ENCODE assay signal across 1 cellular context in the genomic region with DNA sequence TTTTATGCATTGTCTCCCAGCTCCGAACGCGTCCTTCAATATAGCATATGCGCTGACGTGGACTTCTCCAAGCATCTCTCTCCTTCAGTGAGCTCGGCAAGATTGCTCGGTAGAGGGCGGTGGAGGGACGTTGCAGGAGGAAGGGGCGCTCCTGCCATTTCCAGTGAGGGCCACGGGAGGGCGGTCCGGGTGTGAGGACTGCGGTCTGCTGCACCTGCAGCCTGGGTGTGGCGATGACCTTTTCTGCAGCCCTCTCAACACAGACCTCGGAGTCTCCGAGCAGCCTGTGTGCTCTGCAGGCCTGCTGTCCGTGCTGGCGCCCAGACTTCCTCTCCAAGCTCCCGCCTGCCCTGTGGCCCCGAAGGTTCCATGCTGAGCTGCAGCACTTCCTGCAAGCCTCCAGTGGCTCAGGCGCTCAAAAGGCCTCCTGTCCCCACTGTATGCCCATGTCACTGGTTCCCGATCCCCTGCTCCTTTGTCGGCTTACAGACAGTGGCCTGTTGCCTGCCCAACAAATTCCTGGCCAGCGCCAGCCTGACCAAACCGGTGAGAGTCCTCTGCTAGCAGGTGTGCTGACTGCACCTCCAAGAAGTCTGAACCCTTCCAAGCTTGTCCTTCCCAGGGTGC.
TF ChIP-seq lines count a peak whose summit lies in the region.

No MANE protein-coding gene starts in this region.

TF ChIP-seq in HepG2, 621 proteins besides CTCF, POLR2A, EP300 and RAD21 (continued from another document and continues in another):
- TF ChIP-seq, protein P1, sequence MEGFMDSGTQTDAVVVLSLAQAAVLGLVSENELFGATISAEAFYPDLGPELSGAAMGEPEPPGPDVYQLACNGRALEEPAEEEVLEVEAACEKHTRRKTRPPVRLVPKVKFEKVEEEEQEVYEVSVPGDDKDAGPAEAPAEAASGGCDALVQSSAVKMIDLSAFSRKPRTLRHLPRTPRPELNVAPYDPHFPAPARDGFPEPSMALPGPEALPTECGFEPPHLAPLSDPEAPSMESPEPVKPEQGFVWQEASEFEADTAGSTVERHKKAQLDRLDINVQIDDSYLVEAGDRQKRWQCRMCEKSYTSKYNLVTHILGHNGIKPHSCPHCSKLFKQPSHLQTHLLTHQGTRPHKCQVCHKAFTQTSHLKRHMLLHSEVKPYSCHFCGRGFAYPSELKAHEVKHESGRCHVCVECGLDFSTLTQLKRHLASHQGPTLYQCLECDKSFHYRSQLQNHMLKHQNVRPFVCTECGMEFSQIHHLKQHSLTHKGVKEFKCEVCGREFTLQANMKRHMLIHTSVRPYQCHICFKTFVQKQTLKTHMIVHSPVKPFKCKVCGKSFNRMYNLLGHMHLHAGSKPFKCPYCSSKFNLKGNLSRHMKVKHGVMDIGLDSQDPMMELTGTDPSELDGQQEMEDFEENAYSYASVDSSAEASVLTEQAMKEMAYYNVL (CRISPR knock-in tag; IDR thresholded peaks at IDR 0.05; ENCODE audit: borderline replicate concordance) = no peak
- TF ChIP-seq, protein P2, sequence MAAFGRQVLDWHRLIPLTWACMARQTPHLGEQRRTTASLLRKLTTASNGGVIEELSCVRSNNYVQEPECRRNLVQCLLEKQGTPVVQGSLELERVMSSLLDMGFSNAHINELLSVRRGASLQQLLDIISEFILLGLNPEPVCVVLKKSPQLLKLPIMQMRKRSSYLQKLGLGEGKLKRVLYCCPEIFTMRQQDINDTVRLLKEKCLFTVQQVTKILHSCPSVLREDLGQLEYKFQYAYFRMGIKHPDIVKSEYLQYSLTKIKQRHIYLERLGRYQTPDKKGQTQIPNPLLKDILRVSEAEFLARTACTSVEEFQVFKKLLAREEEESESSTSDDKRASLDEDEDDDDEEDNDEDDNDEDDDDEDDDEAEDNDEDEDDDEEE (CRISPR knock-in tag; IDR thresholded peaks at IDR 0.05) = no peak
- TF ChIP-seq, protein P3, sequence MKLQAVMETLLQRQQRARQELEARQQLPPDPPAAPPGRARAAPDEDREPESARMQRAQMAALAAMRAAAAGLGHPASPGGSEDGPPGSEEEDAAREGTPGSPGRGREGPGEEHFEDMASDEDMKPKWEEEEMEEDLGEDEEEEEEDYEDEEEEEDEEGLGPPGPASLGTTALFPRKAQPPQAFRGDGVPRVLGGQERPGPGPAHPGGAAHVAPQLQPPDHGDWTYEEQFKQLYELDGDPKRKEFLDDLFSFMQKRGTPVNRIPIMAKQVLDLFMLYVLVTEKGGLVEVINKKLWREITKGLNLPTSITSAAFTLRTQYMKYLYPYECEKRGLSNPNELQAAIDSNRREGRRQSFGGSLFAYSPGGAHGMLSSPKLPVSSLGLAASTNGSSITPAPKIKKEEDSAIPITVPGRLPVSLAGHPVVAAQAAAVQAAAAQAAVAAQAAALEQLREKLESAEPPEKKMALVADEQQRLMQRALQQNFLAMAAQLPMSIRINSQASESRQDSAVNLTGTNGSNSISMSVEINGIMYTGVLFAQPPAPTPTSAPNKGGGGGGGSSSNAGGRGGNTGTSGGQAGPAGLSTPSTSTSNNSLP (IDR thresholded peaks at IDR 0.05; ENCODE audit: low read depth, low read length) = no peak
- TF ChIP-seq, protein P4, sequence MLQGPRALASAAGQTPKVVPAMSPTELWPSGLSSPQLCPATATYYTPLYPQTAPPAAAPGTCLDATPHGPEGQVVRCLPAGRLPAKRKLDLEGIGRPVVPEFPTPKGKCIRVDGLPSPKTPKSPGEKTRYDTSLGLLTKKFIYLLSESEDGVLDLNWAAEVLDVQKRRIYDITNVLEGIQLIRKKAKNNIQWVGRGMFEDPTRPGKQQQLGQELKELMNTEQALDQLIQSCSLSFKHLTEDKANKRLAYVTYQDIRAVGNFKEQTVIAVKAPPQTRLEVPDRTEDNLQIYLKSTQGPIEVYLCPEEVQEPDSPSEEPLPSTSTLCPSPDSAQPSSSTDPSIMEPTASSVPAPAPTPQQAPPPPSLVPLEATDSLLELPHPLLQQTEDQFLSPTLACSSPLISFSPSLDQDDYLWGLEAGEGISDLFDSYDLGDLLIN (CRISPR knock-in tag; IDR thresholded peaks at IDR 0.05; ENCODE audit: borderline replicate concordance) = no peak
- 0 out of 2 replicates have a peak, but pooled peaks have one; percentile 59 for TF ChIP-seq SMAD3 (CRISPR knock-in tag; IDR thresholded peaks at IDR 0.05)
- no peak for TF ChIP-seq TAF15 (IDR thresholded peaks at IDR 0.05; ENCODE audit: low read depth, low read length, poor library complexity, severe bottlenecking)
- 0 out of 2 replicates have a peak, but pooled peaks have one; percentile 29 for TF ChIP-seq BORCS8-MEF2B (CRISPR knock-in tag; IDR thresholded peaks at IDR 0.05)
- no peak for TF ChIP-seq ZNF33A (CRISPR knock-in tag; IDR thresholded peaks at IDR 0.05; ENCODE audit: borderline replicate concordance)
- no peak for TF ChIP-seq NFYC (CRISPR knock-in tag; IDR thresholded peaks at IDR 0.05)
- TF ChIP-seq, protein P5, sequence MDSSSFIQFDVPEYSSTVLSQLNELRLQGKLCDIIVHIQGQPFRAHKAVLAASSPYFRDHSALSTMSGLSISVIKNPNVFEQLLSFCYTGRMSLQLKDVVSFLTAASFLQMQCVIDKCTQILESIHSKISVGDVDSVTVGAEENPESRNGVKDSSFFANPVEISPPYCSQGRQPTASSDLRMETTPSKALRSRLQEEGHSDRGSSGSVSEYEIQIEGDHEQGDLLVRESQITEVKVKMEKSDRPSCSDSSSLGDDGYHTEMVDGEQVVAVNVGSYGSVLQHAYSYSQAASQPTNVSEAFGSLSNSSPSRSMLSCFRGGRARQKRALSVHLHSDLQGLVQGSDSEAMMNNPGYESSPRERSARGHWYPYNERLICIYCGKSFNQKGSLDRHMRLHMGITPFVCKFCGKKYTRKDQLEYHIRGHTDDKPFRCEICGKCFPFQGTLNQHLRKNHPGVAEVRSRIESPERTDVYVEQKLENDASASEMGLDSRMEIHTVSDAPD (CRISPR knock-in tag; IDR thresholded peaks at IDR 0.05) = no peak
- TF ChIP-seq, protein P6, sequence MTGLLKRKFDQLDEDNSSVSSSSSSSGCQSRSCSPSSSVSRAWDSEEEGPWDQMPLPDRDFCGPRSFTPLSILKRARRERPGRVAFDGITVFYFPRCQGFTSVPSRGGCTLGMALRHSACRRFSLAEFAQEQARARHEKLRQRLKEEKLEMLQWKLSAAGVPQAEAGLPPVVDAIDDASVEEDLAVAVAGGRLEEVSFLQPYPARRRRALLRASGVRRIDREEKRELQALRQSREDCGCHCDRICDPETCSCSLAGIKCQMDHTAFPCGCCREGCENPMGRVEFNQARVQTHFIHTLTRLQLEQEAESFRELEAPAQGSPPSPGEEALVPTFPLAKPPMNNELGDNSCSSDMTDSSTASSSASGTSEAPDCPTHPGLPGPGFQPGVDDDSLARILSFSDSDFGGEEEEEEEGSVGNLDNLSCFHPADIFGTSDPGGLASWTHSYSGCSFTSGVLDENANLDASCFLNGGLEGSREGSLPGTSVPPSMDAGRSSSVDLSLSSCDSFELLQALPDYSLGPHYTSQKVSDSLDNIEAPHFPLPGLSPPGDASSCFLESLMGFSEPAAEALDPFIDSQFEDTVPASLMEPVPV (CRISPR knock-in tag; IDR thresholded peaks at IDR 0.05) = no peak
- TF ChIP-seq CBX5 (CRISPR knock-in tag; IDR thresholded peaks at IDR 0.05; ENCODE audit: borderline replicate concordance) = peak; percentile 69; the same call in 1 of the 2 replicates
- TF ChIP-seq ZNF564 (CRISPR knock-in tag; IDR thresholded peaks at IDR 0.05) = no peak
- TF ChIP-seq ZNF616 (CRISPR knock-in tag; IDR thresholded peaks at IDR 0.05; ENCODE audit: low read depth) = no peak
- TF ChIP-seq, protein P7, sequence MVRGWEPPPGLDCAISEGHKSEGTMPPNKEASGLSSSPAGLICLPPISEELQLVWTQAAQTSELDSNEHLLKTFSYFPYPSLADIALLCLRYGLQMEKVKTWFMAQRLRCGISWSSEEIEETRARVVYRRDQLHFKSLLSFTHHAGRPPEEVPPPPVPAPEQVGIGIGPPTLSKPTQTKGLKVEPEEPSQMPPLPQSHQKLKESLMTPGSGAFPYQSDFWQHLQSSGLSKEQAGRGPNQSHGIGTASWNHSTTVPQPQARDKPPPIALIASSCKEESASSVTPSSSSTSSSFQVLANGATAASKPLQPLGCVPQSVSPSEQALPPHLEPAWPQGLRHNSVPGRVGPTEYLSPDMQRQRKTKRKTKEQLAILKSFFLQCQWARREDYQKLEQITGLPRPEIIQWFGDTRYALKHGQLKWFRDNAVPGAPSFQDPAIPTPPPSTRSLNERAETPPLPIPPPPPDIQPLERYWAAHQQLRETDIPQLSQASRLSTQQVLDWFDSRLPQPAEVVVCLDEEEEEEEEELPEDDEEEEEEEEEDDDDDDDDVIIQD (CRISPR knock-in tag; IDR thresholded peaks at IDR 0.05; ENCODE audit: low read depth) = 0 out of 2 replicates have a peak, but pooled peaks have one; percentile 25
- TF ChIP-seq SSRP1 (CRISPR knock-in tag; IDR thresholded peaks at IDR 0.05) = 0 out of 2 replicates have a peak, but pooled peaks have one; percentile 76
- TF ChIP-seq XRCC5 (optimal IDR thresholded peaks at IDR 0.05; ENCODE audit: low read length) = peak; percentile 98
- no peak for TF ChIP-seq ZNF501 (CRISPR knock-in tag; IDR thresholded peaks at IDR 0.05)
- TF ChIP-seq, protein P8, sequence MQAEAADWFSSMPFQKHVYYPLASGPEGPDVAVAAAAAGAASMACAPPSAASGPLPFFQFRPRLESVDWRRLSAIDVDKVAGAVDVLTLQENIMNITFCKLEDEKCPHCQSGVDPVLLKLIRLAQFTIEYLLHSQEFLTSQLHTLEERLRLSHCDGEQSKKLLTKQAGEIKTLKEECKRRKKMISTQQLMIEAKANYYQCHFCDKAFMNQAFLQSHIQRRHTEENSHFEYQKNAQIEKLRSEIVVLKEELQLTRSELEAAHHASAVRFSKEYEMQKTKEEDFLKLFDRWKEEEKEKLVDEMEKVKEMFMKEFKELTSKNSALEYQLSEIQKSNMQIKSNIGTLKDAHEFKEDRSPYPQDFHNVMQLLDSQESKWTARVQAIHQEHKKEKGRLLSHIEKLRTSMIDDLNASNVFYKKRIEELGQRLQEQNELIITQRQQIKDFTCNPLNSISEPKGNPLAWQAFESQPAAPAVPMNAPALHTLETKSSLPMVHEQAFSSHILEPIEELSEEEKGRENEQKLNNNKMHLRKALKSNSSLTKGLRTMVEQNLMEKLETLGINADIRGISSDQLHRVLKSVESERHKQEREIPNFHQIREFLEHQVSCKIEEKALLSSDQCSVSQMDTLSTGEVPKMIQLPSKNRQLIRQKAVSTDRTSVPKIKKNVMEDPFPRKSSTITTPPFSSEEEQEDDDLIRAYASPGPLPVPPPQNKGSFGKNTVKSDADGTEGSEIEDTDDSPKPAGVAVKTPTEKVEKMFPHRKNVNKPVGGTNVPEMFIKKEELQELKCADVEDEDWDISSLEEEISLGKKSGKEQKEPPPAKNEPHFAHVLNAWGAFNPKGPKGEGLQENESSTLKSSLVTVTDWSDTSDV (CRISPR knock-in tag; IDR thresholded peaks at IDR 0.05) = no peak
- TF ChIP-seq RBM39 (IDR thresholded peaks at IDR 0.05; ENCODE audit: low read depth, low read length, poor library complexity, severe bottlenecking) = peak; percentile 34
- peak; percentile 39 for TF ChIP-seq JARID2 (CRISPR knock-in tag; IDR thresholded peaks at IDR 0.05; ENCODE audit: insufficient replicate concordance)
- TF ChIP-seq, protein P9, sequence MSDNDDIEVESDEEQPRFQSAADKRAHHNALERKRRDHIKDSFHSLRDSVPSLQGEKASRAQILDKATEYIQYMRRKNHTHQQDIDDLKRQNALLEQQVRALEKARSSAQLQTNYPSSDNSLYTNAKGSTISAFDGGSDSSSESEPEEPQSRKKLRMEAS (IDR thresholded peaks at IDR 0.05) = peak; percentile 60; the same call in 1 of the 2 replicates
- TF ChIP-seq REL (CRISPR knock-in tag; conservative IDR thresholded peaks at IDR 0.05) = no peak
- TF ChIP-seq, protein P10, sequence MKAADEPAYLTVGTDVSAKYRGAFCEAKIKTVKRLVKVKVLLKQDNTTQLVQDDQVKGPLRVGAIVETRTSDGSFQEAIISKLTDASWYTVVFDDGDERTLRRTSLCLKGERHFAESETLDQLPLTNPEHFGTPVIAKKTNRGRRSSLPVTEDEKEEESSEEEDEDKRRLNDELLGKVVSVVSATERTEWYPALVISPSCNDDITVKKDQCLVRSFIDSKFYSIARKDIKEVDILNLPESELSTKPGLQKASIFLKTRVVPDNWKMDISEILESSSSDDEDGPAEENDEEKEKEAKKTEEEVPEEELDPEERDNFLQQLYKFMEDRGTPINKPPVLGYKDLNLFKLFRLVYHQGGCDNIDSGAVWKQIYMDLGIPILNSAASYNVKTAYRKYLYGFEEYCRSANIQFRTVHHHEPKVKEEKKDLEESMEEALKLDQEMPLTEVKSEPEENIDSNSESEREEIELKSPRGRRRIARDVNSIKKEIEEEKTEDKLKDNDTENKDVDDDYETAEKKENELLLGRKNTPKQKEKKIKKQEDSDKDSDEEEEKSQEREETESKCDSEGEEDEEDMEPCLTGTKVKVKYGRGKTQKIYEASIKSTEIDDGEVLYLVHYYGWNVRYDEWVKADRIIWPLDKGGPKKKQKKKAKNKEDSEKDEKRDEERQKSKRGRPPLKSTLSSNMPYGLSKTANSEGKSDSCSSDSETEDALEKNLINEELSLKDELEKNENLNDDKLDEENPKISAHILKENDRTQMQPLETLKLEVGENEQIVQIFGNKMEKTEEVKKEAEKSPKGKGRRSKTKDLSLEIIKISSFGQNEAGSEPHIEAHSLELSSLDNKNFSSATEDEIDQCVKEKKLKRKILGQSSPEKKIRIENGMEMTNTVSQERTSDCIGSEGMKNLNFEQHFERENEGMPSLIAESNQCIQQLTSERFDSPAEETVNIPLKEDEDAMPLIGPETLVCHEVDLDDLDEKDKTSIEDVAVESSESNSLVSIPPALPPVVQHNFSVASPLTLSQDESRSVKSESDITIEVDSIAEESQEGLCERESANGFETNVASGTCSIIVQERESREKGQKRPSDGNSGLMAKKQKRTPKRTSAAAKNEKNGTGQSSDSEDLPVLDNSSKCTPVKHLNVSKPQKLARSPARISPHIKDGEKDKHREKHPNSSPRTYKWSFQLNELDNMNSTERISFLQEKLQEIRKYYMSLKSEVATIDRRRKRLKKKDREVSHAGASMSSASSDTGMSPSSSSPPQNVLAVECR (CRISPR knock-in tag; IDR thresholded peaks at IDR 0.05; ENCODE audit: borderline replicate concordance) = peak; percentile 23; the same call in 1 of the 2 replicates
- TF ChIP-seq ZNF430 (CRISPR knock-in tag; IDR thresholded peaks at IDR 0.05) = no peak
- TF ChIP-seq, protein P11, sequence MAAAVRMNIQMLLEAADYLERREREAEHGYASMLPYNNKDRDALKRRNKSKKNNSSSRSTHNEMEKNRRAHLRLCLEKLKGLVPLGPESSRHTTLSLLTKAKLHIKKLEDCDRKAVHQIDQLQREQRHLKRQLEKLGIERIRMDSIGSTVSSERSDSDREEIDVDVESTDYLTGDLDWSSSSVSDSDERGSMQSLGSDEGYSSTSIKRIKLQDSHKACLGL (CRISPR knock-in tag; IDR thresholded peaks at IDR 0.05) = no peak
- no peak for TF ChIP-seq TAF1 (CRISPR knock-in tag; IDR thresholded peaks at IDR 0.05)
- no peak for TF ChIP-seq ZNF337 (CRISPR knock-in tag; IDR thresholded peaks at IDR 0.05; ENCODE audit: borderline replicate concordance, low read depth)
- 0 out of 2 replicates have a peak, but pooled peaks have one; percentile 57 for TF ChIP-seq GATAD1 (CRISPR knock-in tag; IDR thresholded peaks at IDR 0.05)
- no peak for TF ChIP-seq PCBP2 (optimal IDR thresholded peaks at IDR 0.05; ENCODE audit: low read depth, low read length, poor library complexity, severe bottlenecking)
- TF ChIP-seq NR2F6 (IDR thresholded peaks at IDR 0.05) = no peak
- peak; percentile 57; the same call in 1 of the 2 replicates for TF ChIP-seq NR2F6 (CRISPR knock-in tag; IDR thresholded peaks at IDR 0.05)
- no peak for TF ChIP-seq ZNF660 (CRISPR knock-in tag; IDR thresholded peaks at IDR 0.05; ENCODE audit: borderline replicate concordance, low read depth)
- TF ChIP-seq RARA (CRISPR knock-in tag; IDR thresholded peaks at IDR 0.05) = peak; percentile 33; the same call in 1 of the 2 replicates
- no peak for TF ChIP-seq MAFG (CRISPR knock-in tag; IDR thresholded peaks at IDR 0.05)
- TF ChIP-seq KDM3A (CRISPR knock-in tag; IDR thresholded peaks at IDR 0.05; ENCODE audit: low read depth) = peak; percentile 64; the same call in 1 of the 2 replicates
- 0 out of 2 replicates have a peak, but pooled peaks have one; percentile 54 for TF ChIP-seq ZNF792 (CRISPR knock-in tag; IDR thresholded peaks at IDR 0.05)
